2 cellular contexts compared by ENCODE assay signal in the genomic region with DNA sequence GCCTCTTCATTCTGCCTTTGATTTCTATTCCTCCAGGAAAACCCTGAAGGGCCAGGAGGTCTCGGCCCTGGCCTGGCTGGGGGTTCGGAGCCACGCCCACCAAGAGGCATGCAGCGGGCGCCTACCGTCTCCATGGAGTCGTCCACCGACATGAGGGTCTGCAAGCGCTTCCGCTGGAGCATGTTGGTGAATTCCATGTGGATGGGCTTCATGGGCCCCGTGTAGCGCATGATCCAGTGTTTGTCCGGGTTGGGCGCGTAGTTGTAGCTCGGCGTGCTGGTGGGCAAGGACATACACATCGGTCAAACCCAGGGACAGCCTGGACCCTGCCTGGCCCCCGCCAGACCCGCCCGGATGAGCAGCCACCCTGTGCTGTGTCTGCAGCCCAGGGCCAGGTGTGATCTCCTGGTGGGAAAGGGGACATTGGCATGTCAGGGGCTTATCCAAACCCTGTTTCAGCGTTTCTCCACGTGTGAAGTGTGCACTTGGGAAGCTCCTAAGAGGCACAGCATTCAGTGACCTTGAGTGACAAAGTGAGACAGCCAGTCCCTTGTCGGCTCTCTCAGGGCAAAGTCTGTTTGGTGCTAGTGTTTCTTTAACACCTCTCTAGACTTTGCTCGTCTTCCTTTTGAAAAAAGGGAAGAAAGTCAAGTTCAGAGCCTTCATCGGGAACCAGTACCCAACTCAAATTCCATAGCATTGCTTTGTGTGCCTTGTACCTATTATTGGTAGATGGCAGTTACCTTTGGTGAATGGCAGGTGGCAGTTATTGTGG.
TF ChIP-seq lines count a peak whose summit lies in the region.

No MANE protein-coding gene starts in this region.

TF ChIP-seq in HepG2, 621 proteins besides CTCF, POLR2A, EP300 and RAD21:
- TF ChIP-seq ZNF562 (CRISPR knock-in tag; IDR thresholded peaks at IDR 0.05; ENCODE audit: borderline replicate concordance) (no peak), ZNF329 (CRISPR knock-in tag; IDR thresholded peaks at IDR 0.05; ENCODE audit: low read depth) (no peak), ZNF160 (CRISPR knock-in tag; IDR thresholded peaks at IDR 0.05) (no peak), BCL6 (CRISPR knock-in tag; IDR thresholded peaks at IDR 0.05) (peak; percentile 45; the same call in 1 of the 2 replicates), SOX13 (IDR thresholded peaks at IDR 0.05) (no peak), SOX13 (CRISPR knock-in tag; conservative IDR thresholded peaks at IDR 0.05 in 1 of 2, IDR thresholded peaks at IDR 0.05 in 1 of 2) (0 out of 4 replicates have a peak, but pooled peaks of 1 of the 2 experiments have one; percentile 21), ZNF687 (CRISPR knock-in tag; IDR thresholded peaks at IDR 0.05) (peak; percentile 21; the same call in 1 of the 2 replicates), MED1 (CRISPR knock-in tag; IDR thresholded peaks at IDR 0.05) (0 out of 2 replicates have a peak, but pooled peaks have one; percentile 15), HNF4A (CRISPR knock-in tag; IDR thresholded peaks at IDR 0.05) (peak; percentile 72), RARA (CRISPR knock-in tag; IDR thresholded peaks at IDR 0.05) (peak; percentile 45), TBX2 (CRISPR knock-in tag; IDR thresholded peaks at IDR 0.05; ENCODE audit: borderline replicate concordance) (peak; percentile 47), MBD4 (IDR thresholded peaks at IDR 0.05; ENCODE audit: borderline replicate concordance, low read length) (no peak), ZSCAN21 (CRISPR knock-in tag; IDR thresholded peaks at IDR 0.05; ENCODE audit: borderline replicate concordance) (0 out of 2 replicates have a peak, but pooled peaks have one; percentile 47)
- TF ChIP-seq, protein P1, sequence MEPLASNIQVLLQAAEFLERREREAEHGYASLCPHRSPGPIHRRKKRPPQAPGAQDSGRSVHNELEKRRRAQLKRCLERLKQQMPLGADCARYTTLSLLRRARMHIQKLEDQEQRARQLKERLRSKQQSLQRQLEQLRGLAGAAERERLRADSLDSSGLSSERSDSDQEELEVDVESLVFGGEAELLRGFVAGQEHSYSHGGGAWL (CRISPR knock-in tag; IDR thresholded peaks at IDR 0.05): 0 out of 2 replicates have a peak, but pooled peaks have one; percentile 18
TF ChIP-seq in HepG2: peak in this region for 9.

TF ChIP-seq in H1, 55 proteins besides CTCF, POLR2A, EP300 and RAD21:
- TF ChIP-seq BCL11A (IDR thresholded peaks at IDR 0.05; ENCODE audit: low read depth in 2 of 2, low read length in 2 of 2) (no peak), RBBP5 (IDR thresholded peaks at IDR 0.05; ENCODE audit: borderline replicate concordance, low read depth, low read length) (no peak), USF2 (IDR thresholded peaks at IDR 0.05; ENCODE audit: low read length) (no peak), CHD2 (IDR thresholded peaks at IDR 0.05; ENCODE audit: low read length) (no peak), CEBPB (IDR thresholded peaks at IDR 0.05; ENCODE audit: low read depth, low read length) (no peak), RFX5 (IDR thresholded peaks at IDR 0.05; ENCODE audit: borderline replicate concordance, low read depth, low read length) (no peak), TBP (IDR thresholded peaks at IDR 0.05; ENCODE audit: low read depth, low read length) (no peak), POU5F1 (IDR thresholded peaks at IDR 0.05; ENCODE audit: low read depth, low read length) (no peak), TAF1 (IDR thresholded peaks at IDR 0.05; ENCODE audit: low read depth, low read length) (no peak), ATF3 (IDR thresholded peaks at IDR 0.05; ENCODE audit: insufficient read depth, low read depth, low read length) (no peak), SIX5 (IDR thresholded peaks at IDR 0.05; ENCODE audit: low read depth, low read length) (no peak)
